In the genomic region with DNA sequence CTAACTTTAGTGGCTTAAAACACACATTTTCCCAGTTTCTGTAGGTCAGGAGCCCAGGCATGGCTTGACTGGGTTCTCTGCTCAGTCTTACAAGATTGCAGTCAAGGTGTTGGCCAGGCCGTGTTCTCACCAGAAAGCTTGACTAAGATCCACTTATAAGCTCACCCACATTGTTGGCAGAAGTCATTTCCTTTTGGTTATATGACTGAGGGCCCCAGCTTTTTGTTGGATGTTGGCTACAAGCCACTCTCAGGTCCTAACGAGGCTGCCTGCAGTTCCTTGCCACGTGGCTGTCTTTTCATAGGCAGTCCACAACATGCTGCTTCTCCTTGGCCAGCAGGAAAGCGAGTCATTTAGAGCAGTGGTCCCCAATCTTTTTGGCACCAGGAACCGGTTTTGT, we compare ENCODE assay signal across 13 cellular contexts.
DNase-seq lines count a peak whose midpoint lies in the region; ATAC-seq, FAIRE-seq and TF ChIP-seq lines count a peak whose summit lies in the region.
"Had no signal": no experiment of that assay in that cellular context is flagged by ENCODE, and none has a peak within 500 bp of the region (broad histone marks: within the 10 kb centered on the region; RNA-seq: fewer than 3 reads in every experiment).

No MANE protein-coding gene starts in this region.

- H4K8ac ChIP-seq in mesenchymal stem cell (ENCODE audit: low read length): no peak overlapping the region

- H3K36me3 Mint-ChIP-seq in activated naive CD4-positive, alpha-beta T cell treated with anti-CD3 and anti-CD28 coated beads, Interleukin-2, amount 50 U/mL, for 72 hours: no peaks in the 10 kb centered on the region

- no peak overlapping the region for H2AK5ac ChIP-seq in mesenchymal stem cell (ENCODE audit: low read length, severe bottlenecking)

- H3K4me3 ChIP-seq in bronchial epithelial cell (ENCODE audit: low read depth, low read length) (no peak overlapping the region), mesenchymal stem cell (ENCODE audit: insufficient read depth in 1 of 2, low read depth in 1 of 2, low read length in 2 of 2) (no peak overlapping the region)

- DNase-seq in activated naive CD4-positive, alpha-beta T cell treated with anti-CD3 and anti-CD28 coated beads, Interleukin-2, amount 50 U/mL, for 72 hours (ENCODE audit: low spot score in 2 of 2): no peak
- no peak for DNase-seq in activated naive CD4-positive, alpha-beta T cell (lab: John Stamatoyannopoulos, UW)
- DNase-seq in NCI-H446 (lab: John Stamatoyannopoulos, UW): peak; percentile 28 to 70
- DNase-seq in bronchial epithelial cell (ENCODE audit: low read depth): peak; percentile 81
- DNase-seq in stromal cell of bone marrow (ENCODE audit: low read depth): peak; percentile 8
- no peak for DNase-seq in NCI-H524 treated with DMSO at 0.1 percent for 48 hours (lab: John Stamatoyannopoulos, UW)
- DNase-seq in mesenchymal stem cell: no peak
- DNase-seq in HK-2 (ENCODE audit: unreplicated experiment): no peak
- DNase-seq: aorta; DMS153; effector memory CD8-positive, alpha-beta T cell had no signal

- H2BK120ac ChIP-seq in mesenchymal stem cell (ENCODE audit: low read depth, low read length): no peak overlapping the region

- no peak overlapping the region for H4K91ac ChIP-seq in mesenchymal stem cell (ENCODE audit: low read length)

- H3K4me1 ChIP-seq in mesenchymal stem cell (ENCODE audit: control insufficient read depth, insufficient read depth, low read depth, low read length): no peaks in the 10 kb centered on the region

- peak; percentile 76 to 82 for ATAC-seq in activated naive CD4-positive, alpha-beta T cell treated with anti-CD3 and anti-CD28 coated beads, Interleukin-2, amount 50 U/mL, for 72 hours
- ATAC-seq: effector memory CD8-positive, alpha-beta T cell had no signal

- no peak overlapping the region for H2BK5ac ChIP-seq in mesenchymal stem cell (ENCODE audit: low read depth, low read length, poor library complexity, severe bottlenecking)

- no peak overlapping the region for H3K27ac ChIP-seq in mesenchymal stem cell (ENCODE audit: low read length, poor library complexity, severe bottlenecking)

- no peak overlapping the region for H2BK12ac ChIP-seq in mesenchymal stem cell (ENCODE audit: low read length in 2 of 2)

- TF ChIP-seq CTCF in bronchial epithelial cell (IDR thresholded peaks at IDR 0.05; ENCODE audit: insufficient read depth, low read length, severe bottlenecking): no peak

- H3K27ac Mint-ChIP-seq in activated naive CD4-positive, alpha-beta T cell treated with anti-CD3 and anti-CD28 coated beads, Interleukin-2, amount 50 U/mL, for 72 hours: no peak overlapping the region
- H3K27ac Mint-ChIP-seq: T-helper 1 cell treated with Interleukin-12 subunit alpha and Interleukin-12 subunit beta and Interleukin-4 antibody, amounts not matched to agents 30 μg/mL and 1 μg/mL, for 36 hours had no signal

- no peak overlapping the region for H3K23ac ChIP-seq in mesenchymal stem cell (ENCODE audit: low read length in 2 of 2)

- H3K36me3 ChIP-seq in bronchial epithelial cell (ENCODE audit: control insufficient read depth, insufficient read depth, low read length): no peaks in the 10 kb centered on the region
- H3K36me3 ChIP-seq in mesenchymal stem cell (ENCODE audit: control insufficient read depth in 1 of 2, insufficient read depth in 2 of 2, low read depth in 1 of 2, low read length in 2 of 2): no peaks in the 10 kb centered on the region

- H3K27me3 ChIP-seq in bronchial epithelial cell (ENCODE audit: control insufficient read depth, insufficient read depth, low read length): no peaks in the 10 kb centered on the region
- no peaks in the 10 kb centered on the region for H3K27me3 ChIP-seq in mesenchymal stem cell (ENCODE audit: control insufficient read depth in 1 of 2, insufficient read depth in 1 of 2, low read length in 2 of 2)

- H2BK15ac ChIP-seq in mesenchymal stem cell (ENCODE audit: low read depth, poor library complexity, severe bottlenecking): no peak overlapping the region

- no peak overlapping the region for H2AFZ ChIP-seq in mesenchymal stem cell (ENCODE audit: low read depth, low read length)

- H3K4me2 ChIP-seq in mesenchymal stem cell (ENCODE audit: low read length, poor library complexity, severe bottlenecking): no peak overlapping the region

- FAIRE-seq in bronchial epithelial cell (lab: Jason Lieb, UNC): no peak
- FAIRE-seq: H54 had no signal

- no peak overlapping the region for H3K4ac ChIP-seq in mesenchymal stem cell (ENCODE audit: low read depth in 1 of 2, low read length in 2 of 2)

- H3K9me3 ChIP-seq in mesenchymal stem cell (ENCODE audit: control insufficient read depth, low read length): no peaks in the 10 kb centered on the region

- H3K18ac ChIP-seq in mesenchymal stem cell (ENCODE audit: low read depth in 1 of 2, low read length in 2 of 2): no peak overlapping the region

- over 99% methylated on average over 5 of the region's 5 CpGs for WGBS in mesenchymal stem cell

- no peaks in the 10 kb centered on the region for H3K9me3 Mint-ChIP-seq in activated naive CD4-positive, alpha-beta T cell treated with anti-CD3 and anti-CD28 coated beads, Interleukin-2, amount 50 U/mL, for 72 hours
- H3K9me3 Mint-ChIP-seq: effector memory CD8-positive, alpha-beta T cell; T-helper 1 cell treated with Interleukin-12 subunit alpha and Interleukin-12 subunit beta and Interleukin-4 antibody, amounts not matched to agents 30 μg/mL and 1 μg/mL, for 36 hours had no signal

- H3K14ac ChIP-seq in mesenchymal stem cell (ENCODE audit: low read length in 2 of 2): no peak overlapping the region

- peaks cover 24% of the 10 kb centered on the region for H3K79me1 ChIP-seq in mesenchymal stem cell (replicated peaks; ENCODE audit: low read length, poor library complexity, severe bottlenecking)

- H3K9ac ChIP-seq in mesenchymal stem cell (ENCODE audit: low read length): no peak overlapping the region

Comparison
In these comparisons a context has a peak if more than half of its experiments do, and no peak if none do; other contexts are left out.
1. DNase-seq: peak in NCI-H446 (2 of 2), bronchial epithelial cell (single experiment) and stromal cell of bone marrow (single experiment); none in activated naive CD4-positive, alpha-beta T cell treated with anti-CD3 and anti-CD28 coated beads, Interleukin-2, amount 50 U/mL, for 72 hours (0 of 2), activated naive CD4-positive, alpha-beta T cell (0 of 4), NCI-H524 treated with DMSO at 0.1 percent for 48 hours (single experiment), mesenchymal stem cell (single experiment) and HK-2 (single experiment).